8 cellular contexts compared by ENCODE assay signal in genomic region chr12:31322651-31323248, GRCh38. TPM values are rescaled to one million over a fixed set of nuclear protein-coding genes. Genes with fewer than 3 reads are reported as not detected.
DNase-seq lines count a peak whose midpoint lies in the region.

No MANE protein-coding gene starts in this region.

- no peaks in the 10 kb centered on the region for H3K9me3 Mint-ChIP-seq in IgD-negative memory B cell

- 7% methylated on average over 5 of the region's 6 CpGs for WGBS in mesenchymal stem cell

- H3K4me1 Mint-ChIP-seq in IgD-negative memory B cell, result peaks cover 47 to 61% (median 59%) of the 10 kb centered on the region in 3 donors

- H3K27me3 ChIP-seq in adipocyte (replicated peaks; ENCODE audit: control insufficient read depth, insufficient read depth, low read length) (no peaks in the 10 kb centered on the region), mesenchymal stem cell (ENCODE audit: control insufficient read depth in 1 of 2, insufficient read depth in 1 of 2, low read length in 2 of 2) (no peaks in the 10 kb centered on the region)

- H3K4me3 ChIP-seq in adipocyte (ENCODE audit: low read length) (no peak overlapping the region), mesenchymal stem cell (ENCODE audit: insufficient read depth in 1 of 2, low read depth in 1 of 2, low read length in 2 of 2) (no peak overlapping the region)

- H2AFZ ChIP-seq in mesenchymal stem cell (ENCODE audit: low read depth, low read length), result no peak overlapping the region

- peak overlapping the region; percentile 90 to 99 (median 99) for H3K27ac Mint-ChIP-seq in IgD-negative memory B cell

- no peak overlapping the region for H2BK120ac ChIP-seq in mesenchymal stem cell (ENCODE audit: low read depth, low read length)

- H3K4me3 Mint-ChIP-seq in IgD-negative memory B cell, result peak overlapping the region; percentile 89 to 99 (median 98)

- H2BK5ac ChIP-seq in mesenchymal stem cell (ENCODE audit: low read depth, low read length, poor library complexity, severe bottlenecking), result peak overlapping the region; percentile 76

- peak overlapping the region in 1 of 2 experiments; percentile 30 for H3K18ac ChIP-seq in mesenchymal stem cell (ENCODE audit: low read depth in 1 of 2, low read length in 2 of 2)

- no peaks in the 10 kb centered on the region for H3K9me3 ChIP-seq in adipocyte (ENCODE audit: control insufficient read depth, low read length)
- H3K9me3 ChIP-seq in mesenchymal stem cell (ENCODE audit: control insufficient read depth, low read length), result no peaks in the 10 kb centered on the region

- no peak overlapping the region for H2AK5ac ChIP-seq in mesenchymal stem cell (ENCODE audit: low read length, severe bottlenecking)

- DNase-seq in CD1c-positive myeloid dendritic cell (ENCODE audit: extremely low spot score), result peak; percentile 46
- peak; percentile 52 for DNase-seq in adipocyte (ENCODE audit: low read depth)
- DNase-seq in mesenchymal stem cell, result peak; percentile 70
- DNase-seq in AG20443 (ENCODE audit: low spot score), result no peak
- no peak for DNase-seq in NOMO-1 treated with DMSO at 0.1 percent for 48 hours (lab: John Stamatoyannopoulos, UW; ENCODE audit: unreplicated experiment)
- no peak for DNase-seq in NCI-H1436 (lab: John Stamatoyannopoulos, UW)
- no peak for DNase-seq in stimulated activated CD4-positive, alpha-beta T cell treated with anti-CD3 and anti-CD28 coated beads, Interleukin-1b, Interleukin-23, amount 100 ng/mL, for 48 hours

- H3K36me3 Mint-ChIP-seq in IgD-negative memory B cell, result no peaks in the 10 kb centered on the region

- no peak overlapping the region for H2BK15ac ChIP-seq in mesenchymal stem cell (ENCODE audit: low read depth, poor library complexity, severe bottlenecking)

- H2BK12ac ChIP-seq in mesenchymal stem cell (ENCODE audit: low read length in 2 of 2), result no peak overlapping the region

- peaks cover 1% of the 10 kb centered on the region for H3K27me3 Mint-ChIP-seq in IgD-negative memory B cell

- H3K4me1 ChIP-seq in adipocyte (ENCODE audit: control insufficient read depth, insufficient read depth, low read length) (peaks cover 9% of the 10 kb centered on the region), mesenchymal stem cell (ENCODE audit: control insufficient read depth, insufficient read depth, low read depth, low read length) (peaks cover 5% of the 10 kb centered on the region)

- H4K8ac ChIP-seq in mesenchymal stem cell (ENCODE audit: low read length), result no peak overlapping the region

- peaks cover 5% of the 10 kb centered on the region for H3K79me1 ChIP-seq in mesenchymal stem cell (replicated peaks; ENCODE audit: low read length, poor library complexity, severe bottlenecking)

- H3K9ac ChIP-seq in adipocyte (ENCODE audit: low read length), result no peak overlapping the region
- H3K9ac ChIP-seq in mesenchymal stem cell (ENCODE audit: low read length), result no peak overlapping the region

- no peak overlapping the region for H3K23ac ChIP-seq in mesenchymal stem cell (ENCODE audit: low read length in 2 of 2)

- peak overlapping the region; percentile 83 for H3K27ac ChIP-seq in mesenchymal stem cell (ENCODE audit: low read length, poor library complexity, severe bottlenecking)

- peak overlapping the region; percentile 85 for H3K4me2 ChIP-seq in mesenchymal stem cell (ENCODE audit: low read length, poor library complexity, severe bottlenecking)

- H3K36me3 ChIP-seq in adipocyte (ENCODE audit: control insufficient read depth, insufficient read depth, low read length, severe bottlenecking) (no peaks in the 10 kb centered on the region), mesenchymal stem cell (ENCODE audit: control insufficient read depth in 1 of 2, insufficient read depth in 2 of 2, low read depth in 1 of 2, low read length in 2 of 2) (no peaks in the 10 kb centered on the region)

- H3K4ac ChIP-seq in mesenchymal stem cell (ENCODE audit: low read depth in 1 of 2, low read length in 2 of 2), result no peak overlapping the region

- no peak overlapping the region for H4K91ac ChIP-seq in mesenchymal stem cell (ENCODE audit: low read length)

- H3K14ac ChIP-seq in mesenchymal stem cell (ENCODE audit: low read length in 2 of 2), result no peak overlapping the region

RNA-seq across cellular contexts. Expression of gene SINHCAF, which starts 3.2 kb away (rescaled TPM):
- polyA plus RNA-seq in IgD-negative memory B cell, result 126 TPM
- polyA plus RNA-seq in mesenchymal stem cell (2013, experiment 1 of 2), result 33.9 TPM
- 34.9 TPM for polyA plus RNA-seq in mesenchymal stem cell (2013, experiment 2 of 2)

Comparison
In these comparisons a context has a peak if more than half of its experiments do, and no peak if none do; other contexts are left out.
1. DNase-seq: peak in CD1c-positive myeloid dendritic cell (single experiment), adipocyte (single experiment) and mesenchymal stem cell (single experiment); none in AG20443 (single experiment), NOMO-1 treated with DMSO at 0.1 percent for 48 hours (single experiment), NCI-H1436 (single experiment) and stimulated activated CD4-positive, alpha-beta T cell treated with anti-CD3 and anti-CD28 coated beads, Interleukin-1b, Interleukin-23, amount 100 ng/mL, for 48 hours (single experiment).